ENCODE assay signal across 8 cellular contexts in genomic region chr15:67097893-67098740, GRCh38. TPM values are rescaled to one million over a fixed set of nuclear protein-coding genes. Genes with fewer than 3 reads are reported as not detected.
DNase-seq lines count a peak whose midpoint lies in the region; ATAC-seq and TF ChIP-seq lines count a peak whose summit lies in the region.

No MANE protein-coding gene starts in this region.

- DNase-seq in CD4-positive, alpha-beta T cell, result peak in 8 of 10 experiments; percentile 27 to 52 (median 38)
- DNase-seq in RPMI8226, result peak; percentile 54
- DNase-seq in choroid plexus epithelial cell (ENCODE audit: low read depth), result peak; percentile 89
- DNase-seq in naive thymus-derived CD8-positive, alpha-beta T cell, result peak in 1 of 10 donors; percentile 24
- DNase-seq in NCI-H526 (lab: John Stamatoyannopoulos, UW), result no peak
- no peak for DNase-seq in ACHN
- no peak for DNase-seq in WTC11 (ENCODE audit: low spot score)

- POLR2A ChIA-PET in CD4-positive, alpha-beta T cell (lab: Charles Lee), result interaction anchor here (0.7 to 4.2 kb wide), 9 partner anchors 9 to 32 kb away, joined by 3 to 37 read pairs (median 4); partner anchors contain the start of gene SMAD3
- POLR2A ChIA-PET in naive thymus-derived CD8-positive, alpha-beta T cell (lab: Charles Lee), result interaction anchor here (0.5 to 1.9 kb wide), 8 partner anchors 14 to 32 kb away, joined by 3 to 11 read pairs (median 3); partner anchors contain the start of gene SMAD3
- POLR2A ChIA-PET in WTC11 (lab: Charles Lee), result no interaction called here

- no peaks in the 10 kb centered on the region for H3K27me3 ChIP-seq in CD4-positive, alpha-beta T cell (ENCODE audit: control insufficient read depth, insufficient read depth, low read length)

- intact Hi-C loops in CD4-positive, alpha-beta T cell (cut with DNase I, micrococcal nuclease), result loop anchor here in 1 of 2 experiments (2.0 kb wide), 1 partner anchor 15 kb away; no protein-coding TSS in a partner anchor

- peak; percentile 48 for ATAC-seq in CD4-positive, alpha-beta T cell (ENCODE audit: poor library complexity)
- peak; percentile 46 to 56 for ATAC-seq in naive thymus-derived CD8-positive, alpha-beta T cell
- ATAC-seq in GM19455 (IDR thresholded peaks at IDR 0.05; ENCODE audit: unreplicated experiment) (no peak), WTC11 (no peak; the same call in 1 of the 2 replicates)

- H3K27ac ChIP-seq in CD4-positive, alpha-beta T cell (ENCODE audit: low read depth, low read length), result peak overlapping the region; percentile 62

- H3K36me3 Mint-ChIP-seq in CD4-positive, alpha-beta T cell (ENCODE audit: low read depth), result peaks cover 30% of the 10 kb centered on the region
- H3K36me3 Mint-ChIP-seq in naive thymus-derived CD8-positive, alpha-beta T cell, result no peaks in the 10 kb centered on the region
- no peaks in the 10 kb centered on the region for H3K36me3 Mint-ChIP-seq in WTC11

- no peak for TF ChIP-seq CTCF in CD4-positive, alpha-beta T cell (IDR thresholded peaks at IDR 0.05)
- TF ChIP-seq CTCF in choroid plexus epithelial cell (conservative IDR thresholded peaks at IDR 0.05; ENCODE audit: low read depth, low read length), result no peak
- TF ChIP-seq CTCF in WTC11 (IDR thresholded peaks at IDR 0.05), result no peak

- H3K9me3 ChIP-seq in CD4-positive, alpha-beta T cell (ENCODE audit: control insufficient read depth, low read length), result no peaks in the 10 kb centered on the region

- no peaks in the 10 kb centered on the region for H3K9me3 Mint-ChIP-seq in CD4-positive, alpha-beta T cell
- H3K9me3 Mint-ChIP-seq in naive thymus-derived CD8-positive, alpha-beta T cell, result no peaks in the 10 kb centered on the region
- no peaks in the 10 kb centered on the region for H3K9me3 Mint-ChIP-seq in WTC11

- no peaks in the 10 kb centered on the region for H3K27me3 Mint-ChIP-seq in CD4-positive, alpha-beta T cell
- no peaks in the 10 kb centered on the region for H3K27me3 Mint-ChIP-seq in naive thymus-derived CD8-positive, alpha-beta T cell
- no peaks in the 10 kb centered on the region for H3K27me3 Mint-ChIP-seq in WTC11 (ENCODE audit: low read depth)

- no peak overlapping the region for H3K27ac Mint-ChIP-seq in CD4-positive, alpha-beta T cell
- peak overlapping the region in 9 of 10 donors; percentile 77 to 96 (median 85) for H3K27ac Mint-ChIP-seq in naive thymus-derived CD8-positive, alpha-beta T cell
- no peak overlapping the region for H3K27ac Mint-ChIP-seq in WTC11

- CTCF ChIA-PET in CD4-positive, alpha-beta T cell (lab: Charles Lee), result interaction anchor here (1.3 to 1.4 kb wide), 2 partner anchors 29 to 51 kb away, joined by 3 read pairs; no protein-coding TSS in a partner anchor
- CTCF ChIA-PET in WTC11 (lab: Charles Lee), result interaction anchor here (1.1 kb wide), 1 partner anchor 155 kb away, joined by 3 read pairs; no protein-coding TSS in a partner anchor

- in situ Hi-C loops in ACHN (cut with HindIII; ENCODE audit: low pct_ligation_motif_present, low pct_unique_long_range_greater_than_20kb, low sequenced_read_pairs), result no loop called here

- H3K4me3 Mint-ChIP-seq in CD4-positive, alpha-beta T cell, result peak overlapping the region; percentile 93
- H3K4me3 Mint-ChIP-seq in naive thymus-derived CD8-positive, alpha-beta T cell, result peak overlapping the region; percentile 55 to 87 (median 77)
- H3K4me3 Mint-ChIP-seq in WTC11, result no peak overlapping the region

- H3K4me1 Mint-ChIP-seq in CD4-positive, alpha-beta T cell (ENCODE audit: low read depth), result peaks cover 50% of the 10 kb centered on the region
- H3K4me1 Mint-ChIP-seq in naive thymus-derived CD8-positive, alpha-beta T cell, result peaks cover 16 to 69% (median 39%) of the 10 kb centered on the region in 4 donors
- H3K4me1 Mint-ChIP-seq in WTC11, result peaks cover 26% of the 10 kb centered on the region

- H3K4me3 ChIP-seq in choroid plexus epithelial cell (ENCODE audit: low read depth, low read length), result peak overlapping the region; percentile 14

TF ChIP-seq in WTC11, 78 proteins besides CTCF, POLR2A, EP300 and RAD21:
- TF ChIP-seq OVOL2 (CRISPR knock-in tag; IDR thresholded peaks at IDR 0.05; ENCODE audit: borderline replicate concordance), result no peak
- no peak for TF ChIP-seq JAZF1 (CRISPR knock-in tag; IDR thresholded peaks at IDR 0.05)
- TF ChIP-seq ZNF281 (CRISPR knock-in tag; IDR thresholded peaks at IDR 0.05), result no peak
- no peak for TF ChIP-seq KAT7 (CRISPR knock-in tag; IDR thresholded peaks at IDR 0.05; ENCODE audit: borderline replicate concordance)
- no peak for TF ChIP-seq CREB1 (CRISPR knock-in tag; IDR thresholded peaks at IDR 0.05)
- no peak for TF ChIP-seq ZNF512 (CRISPR knock-in tag; IDR thresholded peaks at IDR 0.05; ENCODE audit: borderline replicate concordance)
- no peak for TF ChIP-seq AR (CRISPR knock-in tag; IDR thresholded peaks at IDR 0.05)
- TF ChIP-seq ZNF396 (CRISPR knock-in tag; IDR thresholded peaks at IDR 0.05; ENCODE audit: borderline replicate concordance), result no peak

RNA-seq across cellular contexts. Expression of gene SMAD3, which starts 32.7 kb away (rescaled TPM):
- total RNA-seq in CD4-positive, alpha-beta T cell, result 10 to 100 TPM; 30.0 to 31.0 TPM
- total RNA-seq in naive thymus-derived CD8-positive, alpha-beta T cell, result 10 to 100 TPM; 53.1 to 55.4 TPM
- polyA plus RNA-seq in naive thymus-derived CD8-positive, alpha-beta T cell, result 1 to 10 TPM in 2 of 3 donors, under 1 TPM in 1; 0.57 to 4.2 (median 1.7) TPM
- 20.2 to 34.6 TPM (median 25.0 TPM) in 3 replicates for total RNA-seq in WTC11 (2021)

Comparison
In these comparisons a context has a peak if more than half of its experiments do, and no peak if none do; other contexts are left out.
1. ATAC-seq: peak in CD4-positive, alpha-beta T cell (single experiment) and naive thymus-derived CD8-positive, alpha-beta T cell (2 of 2); none in GM19455 (single experiment) and WTC11 (single experiment).
2. DNase-seq: peak in CD4-positive, alpha-beta T cell (8 of 10), RPMI8226 (single experiment) and choroid plexus epithelial cell (single experiment); none in NCI-H526 (0 of 2), ACHN (single experiment) and WTC11 (single experiment).
3. H3K27ac Mint-ChIP-seq: peak in naive thymus-derived CD8-positive, alpha-beta T cell (9 of 10); none in CD4-positive, alpha-beta T cell (single experiment) and WTC11 (single experiment).